ENCODE assay signal across 9 cellular contexts in genomic region chr2:192162392-192163042, GRCh38. TPM values are rescaled to one million over a fixed set of nuclear protein-coding genes. Genes with fewer than 3 reads are reported as not detected.
DNase-seq lines count a peak whose midpoint lies in the region; ATAC-seq and TF ChIP-seq lines count a peak whose summit lies in the region.
"Had no signal": no experiment of that assay in that cellular context is flagged by ENCODE, and none has a peak within 500 bp of the region (broad histone marks: within the 10 kb centered on the region; RNA-seq: fewer than 3 reads in every experiment).

No MANE protein-coding gene starts in this region.

- no peaks in the 10 kb centered on the region for H3K9me3 ChIP-seq in uterus

- DNase-seq in DMS 273 (lab: John Stamatoyannopoulos, UW; ENCODE audit: unreplicated experiment) (peak; percentile 84), SHP77 treated with DMSO at 0.1 percent for 48 hours (lab: John Stamatoyannopoulos, UW) (peak; percentile 45), glomerular endothelial cell (ENCODE audit: extremely low read depth, low read depth, low spot score) (peak; percentile 57), progenitor cell of endocrine pancreas (ENCODE audit: low spot score, unreplicated experiment) (peak; percentile 47), uterus (peak; percentile 46 to 70)
- peak; percentile 50 for DNase-seq in Jurkat, Clone E6-1 (ENCODE audit: low read depth, low spot score)
- peak; percentile 81 for DNase-seq in activated effector memory CD4-positive, alpha-beta T cell treated with anti-CD3 and anti-CD28 coated beads, Interleukin-2, amount 50 U/mL, for 16 hours

- H3K4me3 Mint-ChIP-seq in progenitor cell of endocrine pancreas (ENCODE audit: low read depth): no peak overlapping the region
- H3K4me3 Mint-ChIP-seq: dendritic cell treated with granulocyte-macrophage colony-stimulating factor and Interleukin-4, amounts not matched to agents 40 ng/mL and 50 ng/mL, for 4 days had no signal

- no peak for TF ChIP-seq POLR2A in uterus (IDR thresholded peaks at IDR 0.05)

- peaks cover 5% of the 10 kb centered on the region for H3K27me3 Mint-ChIP-seq in progenitor cell of endocrine pancreas
- H3K27me3 Mint-ChIP-seq: dendritic cell treated with granulocyte-macrophage colony-stimulating factor and Interleukin-4, amounts not matched to agents 40 ng/mL and 50 ng/mL, for 4 days had no signal

- no peaks in the 10 kb centered on the region for H3K36me3 Mint-ChIP-seq in progenitor cell of endocrine pancreas (ENCODE audit: insufficient read depth)

- no peak overlapping the region for H3K27ac Mint-ChIP-seq in progenitor cell of endocrine pancreas
- H3K27ac Mint-ChIP-seq: dendritic cell treated with granulocyte-macrophage colony-stimulating factor and Interleukin-4, amounts not matched to agents 40 ng/mL and 50 ng/mL, for 4 days had no signal

- H3K4me1 Mint-ChIP-seq in progenitor cell of endocrine pancreas (ENCODE audit: low read depth): peaks cover 3% of the 10 kb centered on the region

- no peaks in the 10 kb centered on the region for H3K36me3 ChIP-seq in uterus

- H3K27me3 ChIP-seq in uterus: no peaks in the 10 kb centered on the region

- no peaks in the 10 kb centered on the region for H3K4me1 ChIP-seq in uterus

- intact Hi-C loops in uterus (cut with DNase I; ENCODE audit: low total_unique reads): loop anchor here (5.0 kb wide), 1 partner anchor 350 kb away; no protein-coding TSS in a partner anchor

- no peaks in the 10 kb centered on the region for H3K9me3 Mint-ChIP-seq in progenitor cell of endocrine pancreas (ENCODE audit: low read depth)
- H3K9me3 Mint-ChIP-seq: dendritic cell treated with granulocyte-macrophage colony-stimulating factor and Interleukin-4, amounts not matched to agents 40 ng/mL and 50 ng/mL, for 4 days had no signal

- peak; percentile 64 for ATAC-seq in GM21367 (IDR thresholded peaks at IDR 0.05; ENCODE audit: unreplicated experiment)

- H3K4me3 ChIP-seq in Jurkat, Clone E6-1 (ENCODE audit: low read length): no peak overlapping the region
- no peak overlapping the region for H3K4me3 ChIP-seq in uterus

- TF ChIP-seq CTCF in progenitor cell of endocrine pancreas (IDR thresholded peaks at IDR 0.05; ENCODE audit: unreplicated experiment) (peak; percentile 99), uterus (IDR thresholded peaks at IDR 0.05) (peak; percentile 89 to 96 (median 91))

- no peak overlapping the region for H3K27ac ChIP-seq in uterus

RNA-seq across cellular contexts. Expression of gene TMEFF2, which starts 32.2 kb away (rescaled TPM):
- polyA plus RNA-seq in Jurkat, Clone E6-1 (2012; ENCODE audit: insufficient read depth, insufficient read length): not detected
- total RNA-seq in glomerular endothelial cell: not detected in 2 replicates
- 0.50 and 2.0 TPM in 2 replicates for total RNA-seq in progenitor cell of endocrine pancreas
- 1 to 10 TPM in 1 of 4 donors, not detected in 3; 1.5 TPM for total RNA-seq in uterus
